In genomic region chr5:128844354-128844923, GRCh38 we compare ENCODE assay signal across 11 cellular contexts.
A peak's percentile ranks its signal among the peaks of the same experiment; 100 is the strongest.
DNase-seq lines count a peak whose midpoint lies in the region; ATAC-seq, FAIRE-seq and TF ChIP-seq lines count a peak whose summit lies in the region.
"Had no signal": no experiment of that assay in that cellular context is flagged by ENCODE, and none has a peak within 500 bp of the region (broad histone marks: within the 10 kb centered on the region; RNA-seq: fewer than 3 reads in every experiment).

No MANE protein-coding gene starts in this region.

- H3K4me1 ChIP-seq in GM12878 (ENCODE audit: control insufficient read depth, insufficient read depth, low read length): no peaks in the 10 kb centered on the region
- H3K4me1 ChIP-seq in right lobe of liver: no peaks in the 10 kb centered on the region

- ATAC-seq in GM12878 (no peak), right lobe of liver (no peak), GM18867 (IDR thresholded peaks at IDR 0.05; ENCODE audit: unreplicated experiment) (no peak), GM18519 (IDR thresholded peaks at IDR 0.05; ENCODE audit: low FRiP score, unreplicated experiment) (no peak)
- ATAC-seq in stimulated activated memory B cell treated with anti-CD40 and anti-IgM and Interleukin-4, amounts not matched to agents 10 μg/mL and 1 μg/mL and 100 μg/mL, for 72 hours: no peak
- ATAC-seq: activated CD4-positive, CD25-positive, alpha-beta regulatory T cell treated with anti-CD3 and anti-CD28 coated beads, Interleukin-2, amount 50 U/mL, for 24 hours had no signal

- RAD21 ChIA-PET in GM12878 (lab: Charles Lee; ENCODE audit: unreplicated experiment): interaction anchor here (0.6 to 1.0 kb wide), 2 partner anchors 172 to 177 kb away, joined by 3 read pairs; no protein-coding TSS in a partner anchor

- intact Hi-C loops in GM12878 (cut with micrococcal nuclease; ENCODE audit: unreplicated experiment): loop anchor here (1.0 to 5.0 kb wide), 2 partner anchors 177 to 632 kb away; no protein-coding TSS in a partner anchor
- intact Hi-C loops in right lobe of liver (cut with DNase I): no loop called here
- intact Hi-C loops in cardiac septum (cut with DNase I): loop anchor here (5.0 to 10.0 kb wide), 3 partner anchors 177 to 632 kb away; no protein-coding TSS in a partner anchor

- H3K27ac Mint-ChIP-seq in stimulated activated memory B cell treated with anti-CD40 and anti-IgM and Interleukin-4, amounts not matched to agents 10 μg/mL and 1 μg/mL and 100 μg/mL, for 72 hours: no peak overlapping the region

- H3K36me3 Mint-ChIP-seq in stimulated activated memory B cell treated with anti-CD40 and anti-IgM and Interleukin-4, amounts not matched to agents 10 μg/mL and 1 μg/mL and 100 μg/mL, for 72 hours: no peaks in the 10 kb centered on the region

- H2AFZ ChIP-seq in GM12878 (ENCODE audit: control insufficient read depth, low read depth, low read length): no peak overlapping the region

- TF ChIP-seq CTCF in D721Med (IDR thresholded peaks at IDR 0.05; ENCODE audit: insufficient read depth, missing control alignments) (peak; percentile 45), GM12878 (IDR thresholded peaks at IDR 0.05 in 2 of 3, conservative IDR thresholded peaks at IDR 0.05 in 1 of 3; ENCODE audit: control insufficient read depth in 2 of 3, extremely low read depth in 1 of 3, insufficient read depth in 1 of 3, low read depth in 3 of 3, low read length in 3 of 3) (no peak; a peak in 1 of 6 replicates), right lobe of liver (IDR thresholded peaks at IDR 0.05) (peak in 3 of 4 donors; percentile 30 to 36 (median 34))

- H3K9ac ChIP-seq in GM12878 (ENCODE audit: control insufficient read depth, insufficient read depth, low read length): no peak overlapping the region

- H3K9me3 Mint-ChIP-seq in stimulated activated memory B cell treated with anti-CD40 and anti-IgM and Interleukin-4, amounts not matched to agents 10 μg/mL and 1 μg/mL and 100 μg/mL, for 72 hours: peaks cover 8% of the 10 kb centered on the region

- no peaks in the 10 kb centered on the region for H3K36me3 ChIP-seq in GM12878 (ENCODE audit: control insufficient read depth in 2 of 2, insufficient read depth in 2 of 2, low read length in 1 of 2)
- no peaks in the 10 kb centered on the region for H3K36me3 ChIP-seq in right lobe of liver

- SMC1A ChIA-PET in GM12878 (lab: Charles Lee; ENCODE audit: uncharacterized antibody, unreplicated experiment): interaction anchor here (0.6 to 1.4 kb wide), 5 partner anchors 12 to 630 kb away, joined by 3 to 4 read pairs (median 3); no protein-coding TSS in a partner anchor

- H3K27me3 ChIP-seq in GM12878 (replicated peaks in 1 of 2; ENCODE audit: control insufficient read depth in 2 of 2, insufficient read depth in 2 of 2, low read length in 1 of 2) (no peaks in the 10 kb centered on the region), right lobe of liver (no peaks in the 10 kb centered on the region)

- in situ Hi-C loops in GM12878 (cut with MboI): loop anchor here (10.0 kb wide), 1 partner anchor 630 kb away; no protein-coding TSS in a partner anchor

- 22% methylated on average over 2 of the region's 2 CpGs for WGBS in GM12878 (ENCODE audit: insufficient coverage, insufficient replicate concordance, low lambda C conversion rate, missing lambda C conversion rate)
- WGBS in right lobe of liver (ENCODE audit: insufficient coverage, low coverage, low lambda C conversion rate, missing lambda C conversion rate): 23% methylated on average over 2 of the region's 2 CpGs

- no peak for TF ChIP-seq EP300 in GM12878 (IDR thresholded peaks at IDR 0.05; ENCODE audit: borderline replicate concordance in 1 of 2, control insufficient read depth in 1 of 2, low read depth in 2 of 2, low read length in 2 of 2)

- H3K27ac ChIP-seq in GM12878 (ENCODE audit: control insufficient read depth, insufficient read depth): no peak overlapping the region
- H3K27ac ChIP-seq in right lobe of liver: no peak overlapping the region

- H3K79me2 ChIP-seq in GM12878 (ENCODE audit: control insufficient read depth, insufficient read depth, low read length): no peaks in the 10 kb centered on the region

- FAIRE-seq in D721Med (lab: Jason Lieb, UNC): peak; percentile 82
- FAIRE-seq in GM12878 (lab: Jason Lieb, UNC): no peak
- FAIRE-seq: GM18507 had no signal

- no peak overlapping the region for H3K4me2 ChIP-seq in GM12878 (ENCODE audit: control insufficient read depth, insufficient read depth)

- H4K20me1 ChIP-seq in GM12878 (ENCODE audit: control insufficient read depth, insufficient read depth): no peaks in the 10 kb centered on the region

- H3K9me3 ChIP-seq in GM12878 (replicated peaks; ENCODE audit: control insufficient read depth, insufficient read depth, low read length) (no peaks in the 10 kb centered on the region), right lobe of liver (no peaks in the 10 kb centered on the region)

- no TSS peak for BruUV-seq in GM12878 (replicated peaks; lab: Mats Ljungman, UMichigan)

- POLR2A ChIA-PET in GM12878 (lab: Charles Lee): no interaction called here

- H3K27me3 Mint-ChIP-seq in stimulated activated memory B cell treated with anti-CD40 and anti-IgM and Interleukin-4, amounts not matched to agents 10 μg/mL and 1 μg/mL and 100 μg/mL, for 72 hours: no peaks in the 10 kb centered on the region

- H3K4me3 Mint-ChIP-seq in stimulated activated memory B cell treated with anti-CD40 and anti-IgM and Interleukin-4, amounts not matched to agents 10 μg/mL and 1 μg/mL and 100 μg/mL, for 72 hours: no peak overlapping the region

- DNase-seq in D721Med (ENCODE audit: insufficient read length, low spot score) (no peak), KG1 (lab: John Stamatoyannopoulos, UW) (peak; percentile 1), GM12878 (ENCODE audit: low read depth, low spot score) (no peak), right lobe of liver (no peak), cardiac septum (ENCODE audit: low spot score) (no peak)
- DNase-seq: stimulated activated CD4-positive, alpha-beta T cell treated with anti-CD3 and anti-CD28 coated beads, Interleukin-2, amount 100 ng/mL, for 24 hours had no signal

- peak; percentile 21; the same call in 1 of the 2 replicates for TF ChIP-seq RAD21 in GM12878 (IDR thresholded peaks at IDR 0.05; ENCODE audit: insufficient read depth, low read depth, low read length)

- H3K4me3 ChIP-seq in GM12878 (no peak overlapping the region), right lobe of liver (no peak overlapping the region)

- no peaks in the 10 kb centered on the region for H3K4me1 Mint-ChIP-seq in stimulated activated memory B cell treated with anti-CD40 and anti-IgM and Interleukin-4, amounts not matched to agents 10 μg/mL and 1 μg/mL and 100 μg/mL, for 72 hours

- no peak for TF ChIP-seq POLR2A in GM12878 (IDR thresholded peaks at IDR 0.05; ENCODE audit: low read depth, low read length)
- TF ChIP-seq POLR2A in right lobe of liver (IDR thresholded peaks at IDR 0.05): no peak

- CTCF ChIA-PET in GM12878 (lab: Yijun Ruan, JAX): interaction anchor here (0.7 to 1.6 kb wide), 6 partner anchors 9 to 1308 kb away, joined by 3 to 7 read pairs (median 4); no protein-coding TSS in a partner anchor

TF ChIP-seq in GM12878, 131 proteins besides CTCF, POLR2A, EP300 and RAD21:
- TF ChIP-seq POU2F2 (IDR thresholded peaks at IDR 0.05; ENCODE audit: borderline replicate concordance, low read depth, low read length) (no peak), SMC3 (IDR thresholded peaks at IDR 0.05; ENCODE audit: borderline replicate concordance, low read length) (peak; percentile 34; the same call in 1 of the 2 replicates)

Comparison
In these comparisons a context has a peak if more than half of its experiments do, and no peak if none do; other contexts are left out.
1. CTCF ChIP-seq: peak in D721Med (single experiment) and right lobe of liver (3 of 4); none in GM12878 (0 of 3).
2. intact Hi-C loops: an anchor here in GM12878 (1.0 to 5.0 kb wide) and cardiac septum (5.0 to 10.0 kb wide); none called in right lobe of liver.